ENCODE assay signal across 20 cellular contexts in the genomic region with DNA sequence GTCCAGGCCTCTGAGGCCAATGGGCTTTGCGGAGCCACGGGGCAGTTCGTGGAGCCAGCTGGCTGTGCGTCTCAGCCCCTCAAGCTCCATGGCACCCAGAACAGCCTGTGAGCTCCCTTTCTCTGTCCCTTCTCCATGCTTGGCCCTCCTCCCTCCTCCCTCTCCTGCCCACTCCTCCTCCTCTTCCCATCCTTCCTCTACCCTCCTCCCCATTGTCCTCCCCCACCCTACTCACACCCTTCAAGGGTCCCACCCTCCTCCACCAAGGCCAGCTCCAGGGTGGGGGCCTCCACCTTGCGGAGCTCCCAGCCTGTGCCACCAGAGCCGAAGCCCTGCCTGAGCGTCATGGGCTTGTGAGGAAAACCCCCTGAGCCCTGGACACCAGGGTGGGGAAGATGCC.
A peak's percentile ranks its signal among the peaks of the same experiment; 100 is the strongest.
DNase-seq lines count a peak whose midpoint lies in the region; ATAC-seq, FAIRE-seq and TF ChIP-seq lines count a peak whose summit lies in the region.
"Had no signal": no experiment of that assay in that cellular context is flagged by ENCODE, and none has a peak within 500 bp of the region (broad histone marks: within the 10 kb centered on the region; RNA-seq: fewer than 3 reads in every experiment).

No MANE protein-coding gene starts in this region.

- no peaks in the 10 kb centered on the region for H3K27me3 Mint-ChIP-seq in activated T-helper 2 cell treated with anti-CD3 and anti-CD28 coated beads, Interferon-gamma antibody, Interleukin-2, Interleukin-4, amounts not matched to agents 10 μg/mL and 5 μg/mL and 100 μg/mL, durations not matched to agents 14 hours and 24 hours and 36 hours (ENCODE audit: low read depth)
- H3K27me3 Mint-ChIP-seq: B cell had no signal

- WGBS in HepG2 (ENCODE audit: low lambda C conversion rate), result 89% methylated on average over 7 of the region's 7 CpGs
- 90% methylated on average over 3 of the region's 7 CpGs for WGBS in right lobe of liver (ENCODE audit: insufficient coverage, low coverage, low lambda C conversion rate, missing lambda C conversion rate)
- WGBS in hepatocyte (ENCODE audit: low lambda C conversion rate, missing lambda C conversion rate), result 90% methylated on average over 7 of the region's 7 CpGs

- H3K36me3 ChIP-seq in HepG2 (replicated peaks in 1 of 2; ENCODE audit: control insufficient read depth in 1 of 2, insufficient read depth in 2 of 2, low read length in 2 of 2), result no peaks in the 10 kb centered on the region
- H3K36me3 ChIP-seq in right lobe of liver, result no peaks in the 10 kb centered on the region
- H3K36me3 ChIP-seq in hepatocyte (replicated peaks; ENCODE audit: insufficient read depth, low read depth), result no peaks in the 10 kb centered on the region
- H3K36me3 ChIP-seq in OCI-LY7 (ENCODE audit: insufficient read depth, low read length), result no peaks in the 10 kb centered on the region

- ATAC-seq in HepG2, result no peak; the same call in 2 of the 3 replicates
- no peak for ATAC-seq in right lobe of liver
- ATAC-seq in HG02970 (IDR thresholded peaks at IDR 0.05; ENCODE audit: low FRiP score, unreplicated experiment), result no peak
- no peak for ATAC-seq in HG03565 (IDR thresholded peaks at IDR 0.05; ENCODE audit: unreplicated experiment)
- ATAC-seq: GM23338 had no signal

- no peak for TF ChIP-seq POLR2A in HepG2 (IDR thresholded peaks at IDR 0.05; ENCODE audit: insufficient read depth in 1 of 2, low read depth in 2 of 2, low read length in 2 of 2)
- TF ChIP-seq POLR2A in right lobe of liver (IDR thresholded peaks at IDR 0.05), result no peak

- no peak overlapping the region for H2AFZ ChIP-seq in HepG2 (ENCODE audit: low read length)
- no peak overlapping the region for H2AFZ ChIP-seq in hepatocyte
- H2AFZ ChIP-seq in OCI-LY7 (ENCODE audit: low read length), result no peak overlapping the region
- H2AFZ ChIP-seq: GM23338 had no signal

- no peaks in the 10 kb centered on the region for H4K20me1 ChIP-seq in HepG2 (ENCODE audit: insufficient read depth, low read length)
- no peaks in the 10 kb centered on the region for H4K20me1 ChIP-seq in hepatocyte (ENCODE audit: insufficient read depth, poor library complexity, severe bottlenecking)
- H4K20me1 ChIP-seq in OCI-LY7 (ENCODE audit: insufficient read depth, low read length), result no peaks in the 10 kb centered on the region

- POLR2A ChIA-PET in HepG2 (lab: Yijun Ruan, JAX) (no interaction called here), OCI-LY7 (lab: Charles Lee) (no interaction called here)

- in situ Hi-C loops in HepG2 (cut with HindIII; ENCODE audit: extremely low pct_ligation_motif_present, low pct_unique_long_range_greater_than_20kb), result no loop called here

- CTCF ChIA-PET in HepG2 (lab: Yijun Ruan, JAX; ENCODE audit: low intra/inter-chr PET ratio, low total read pairs) (no interaction called here), OCI-LY7 (lab: Charles Lee; ENCODE audit: unreplicated experiment) (no interaction called here)

- TF ChIP-seq EP300 in HepG2 (IDR thresholded peaks at IDR 0.05; ENCODE audit: low read depth in 2 of 2, low read length in 2 of 2), result no peak
- no peak for TF ChIP-seq EP300 in HepG2 (CRISPR knock-in tag; IDR thresholded peaks at IDR 0.05; ENCODE audit: borderline replicate concordance)

- H3K27ac ChIP-seq in HepG2 (ENCODE audit: extremely low read length, insufficient read depth, low read length), result no peak overlapping the region
- H3K27ac ChIP-seq in right lobe of liver, result no peak overlapping the region
- peak overlapping the region; percentile 73 for H3K27ac ChIP-seq in hepatocyte
- no peak overlapping the region for H3K27ac ChIP-seq in OCI-LY7 (ENCODE audit: low read depth, low read length, poor library complexity, severe bottlenecking)

- FAIRE-seq in HepG2 (lab: Jason Lieb, UNC), result no peak
- FAIRE-seq: A204.1, D721Med, GM12892, HTR-8/SVneo had no signal

- H3K4me3 ChIP-seq in HepG2 (replicated peaks in 1 of 3; ENCODE audit: insufficient read depth in 1 of 3, low read depth in 2 of 3, low read length in 3 of 3), result peak overlapping the region in 1 of 3 experiments; percentile 57; a peak in 2 of 6 replicates
- no peak overlapping the region for H3K4me3 ChIP-seq in right lobe of liver
- H3K4me3 ChIP-seq in hepatocyte, result no peak overlapping the region
- no peak overlapping the region for H3K4me3 ChIP-seq in OCI-LY7 (ENCODE audit: low read depth, low read length, poor library complexity, severe bottlenecking)
- H3K4me3 ChIP-seq: GM23338 had no signal

- H3K9me2 ChIP-seq in hepatocyte (replicated peaks; ENCODE audit: insufficient read depth), result no peaks in the 10 kb centered on the region
- no peaks in the 10 kb centered on the region for H3K9me2 ChIP-seq in OCI-LY7 (ENCODE audit: insufficient read depth, low read length)

- BruUV-seq in HepG2 (replicated peaks; lab: Mats Ljungman, UMichigan) (no TSS peak), OCI-LY7 (replicated peaks; lab: Mats Ljungman, UMichigan) (no TSS peak)

- no peak for TF ChIP-seq RAD21 in HepG2 (CRISPR knock-in tag; IDR thresholded peaks at IDR 0.05)

- H3K4me2 ChIP-seq in HepG2 (ENCODE audit: low read depth, low read length) (peak overlapping the region; percentile 73), hepatocyte (no peak overlapping the region), OCI-LY7 (ENCODE audit: low read length) (no peak overlapping the region)
- H3K4me2 ChIP-seq: GM23338 had no signal

- no peak for DNase-seq in HepG2 (ENCODE audit: low spot score)
- DNase-seq in right lobe of liver, result no peak
- no peak for DNase-seq in activated T-helper 2 cell treated with anti-CD3 and anti-CD28 coated beads, Interferon-gamma antibody, Interleukin-2, Interleukin-4, amounts not matched to agents 10 μg/mL and 5 μg/mL and 100 μg/mL, durations not matched to agents 14 hours and 24 hours and 36 hours (ENCODE audit: low spot score)
- no peak for DNase-seq in hepatocyte (ENCODE audit: low spot score)
- DNase-seq in OCI-LY7 (ENCODE audit: low spot score), result no peak
- DNase-seq: C1 segment of cervical spinal cord; CD4-positive, alpha-beta memory T cell; COR-L47; DMS153; DND-41; GDM1; H7 had no signal

- no peak overlapping the region for H3K4me3 Mint-ChIP-seq in activated T-helper 2 cell treated with anti-CD3 and anti-CD28 coated beads, Interferon-gamma antibody, Interleukin-2, Interleukin-4, amounts not matched to agents 10 μg/mL and 5 μg/mL and 100 μg/mL, durations not matched to agents 14 hours and 24 hours and 36 hours (ENCODE audit: low read depth)
- H3K4me3 Mint-ChIP-seq: B cell; CD4-positive, alpha-beta memory T cell; GM23338 had no signal

- no peaks in the 10 kb centered on the region for H3K9me3 Mint-ChIP-seq in activated T-helper 2 cell treated with anti-CD3 and anti-CD28 coated beads, Interferon-gamma antibody, Interleukin-2, Interleukin-4, amounts not matched to agents 10 μg/mL and 5 μg/mL and 100 μg/mL, durations not matched to agents 14 hours and 24 hours and 36 hours
- H3K9me3 Mint-ChIP-seq: CD4-positive, alpha-beta memory T cell; GM23338 had no signal

- H3K4me1 ChIP-seq in HepG2 (ENCODE audit: insufficient read depth, low read length), result peaks cover 44% of the 10 kb centered on the region
- no peaks in the 10 kb centered on the region for H3K4me1 ChIP-seq in right lobe of liver
- H3K4me1 ChIP-seq in hepatocyte (ENCODE audit: insufficient read depth), result peaks cover 10% of the 10 kb centered on the region
- H3K4me1 ChIP-seq in OCI-LY7 (ENCODE audit: insufficient read depth, low read length, poor library complexity, severe bottlenecking), result no peaks in the 10 kb centered on the region

- peaks cover 7% of the 10 kb centered on the region for H3K4me1 Mint-ChIP-seq in activated T-helper 2 cell treated with anti-CD3 and anti-CD28 coated beads, Interferon-gamma antibody, Interleukin-2, Interleukin-4, amounts not matched to agents 10 μg/mL and 5 μg/mL and 100 μg/mL, durations not matched to agents 14 hours and 24 hours and 36 hours (ENCODE audit: low read depth)
- H3K4me1 Mint-ChIP-seq: B cell had no signal

- H3K36me3 Mint-ChIP-seq in activated T-helper 2 cell treated with anti-CD3 and anti-CD28 coated beads, Interferon-gamma antibody, Interleukin-2, Interleukin-4, amounts not matched to agents 10 μg/mL and 5 μg/mL and 100 μg/mL, durations not matched to agents 14 hours and 24 hours and 36 hours (ENCODE audit: low read depth), result no peaks in the 10 kb centered on the region
- H3K36me3 Mint-ChIP-seq: CD4-positive, alpha-beta memory T cell had no signal

- H3K27me3 ChIP-seq in HepG2 (ENCODE audit: control insufficient read depth in 1 of 2, insufficient read depth in 2 of 2, low read length in 2 of 2), result peaks cover 0 to 25% of the 10 kb centered on the region in 2 experiments; a peak in 2 of 5 replicates
- H3K27me3 ChIP-seq in right lobe of liver, result no peaks in the 10 kb centered on the region
- H3K27me3 ChIP-seq in hepatocyte, result no peaks in the 10 kb centered on the region

- H3K27ac Mint-ChIP-seq in activated T-helper 2 cell treated with anti-CD3 and anti-CD28 coated beads, Interferon-gamma antibody, Interleukin-2, Interleukin-4, amounts not matched to agents 10 μg/mL and 5 μg/mL and 100 μg/mL, durations not matched to agents 14 hours and 24 hours and 36 hours, result peak overlapping the region; percentile 49
- H3K27ac Mint-ChIP-seq: B cell; CD4-positive, alpha-beta memory T cell; GM23338 had no signal

- TF ChIP-seq CTCF in HepG2 (CRISPR knock-in tag; IDR thresholded peaks at IDR 0.05), result no peak
- no peak for TF ChIP-seq CTCF in right lobe of liver (IDR thresholded peaks at IDR 0.05)
- no peak for TF ChIP-seq CTCF in hepatocyte (IDR thresholded peaks at IDR 0.05; ENCODE audit: poor library complexity)
- TF ChIP-seq CTCF in OCI-LY7 (conservative IDR thresholded peaks at IDR 0.05; ENCODE audit: low read length), result no peak

- intact Hi-C loops in HepG2 (cut with micrococcal nuclease; ENCODE audit: unreplicated experiment), result no loop called here
- intact Hi-C loops in right lobe of liver (cut with DNase I), result no loop called here
- intact Hi-C loops in activated T-helper 2 cell treated with anti-CD3 and anti-CD28 coated beads, Interferon-gamma antibody, Interleukin-2, Interleukin-4, amounts not matched to agents 10 μg/mL and 5 μg/mL and 100 μg/mL, durations not matched to agents 14 hours and 24 hours and 36 hours (cut with micrococcal nuclease), result no loop called here
- intact Hi-C loops in OCI-LY7 (cut with micrococcal nuclease; ENCODE audit: unreplicated experiment), result no loop called here

- H3K9me3 ChIP-seq in HepG2 (ENCODE audit: low read length) (no peaks in the 10 kb centered on the region), right lobe of liver (no peaks in the 10 kb centered on the region), hepatocyte (ENCODE audit: low read depth) (no peaks in the 10 kb centered on the region), OCI-LY7 (ENCODE audit: low read length) (no peaks in the 10 kb centered on the region)

- H3K9ac ChIP-seq in HepG2 (ENCODE audit: insufficient read depth, low read depth, low read length), result no peak overlapping the region

- H3K79me2 ChIP-seq in HepG2 (ENCODE audit: insufficient read depth, low read length), result no peaks in the 10 kb centered on the region
- no peaks in the 10 kb centered on the region for H3K79me2 ChIP-seq in hepatocyte
- H3K79me2 ChIP-seq in OCI-LY7 (ENCODE audit: insufficient read depth, low read depth, low read length), result no peaks in the 10 kb centered on the region

TF ChIP-seq in HepG2, 621 proteins besides CTCF, POLR2A, EP300 and RAD21 (continues in another document):
- TF ChIP-seq ZKSCAN5 (CRISPR knock-in tag; IDR thresholded peaks at IDR 0.05) (no peak), ZNF33B (CRISPR knock-in tag; IDR thresholded peaks at IDR 0.05) (0 out of 2 replicates have a peak, but pooled peaks have one; percentile 17), ZNF263 (CRISPR knock-in tag; IDR thresholded peaks at IDR 0.05) (peak; percentile 66), SMARCC2 (IDR thresholded peaks at IDR 0.05) (no peak)
